Comparison of ENCODE assay signal across 1 cellular context in genomic region chr17:42451270-42451669, GRCh38. TPM values are rescaled to one million over a fixed set of nuclear protein-coding genes. Genes with fewer than 3 reads are reported as not detected.
"Had no signal": no experiment of that assay in that cellular context is flagged by ENCODE, and none has a peak within 500 bp of the region (broad histone marks: within the 10 kb centered on the region; RNA-seq: fewer than 3 reads in every experiment).

No MANE protein-coding gene starts in this region.

RNA-seq across cellular contexts. Expression of gene CAVIN1, which starts 28.2 kb away (rescaled TPM):
- polyA plus RNA-seq: immature natural killer cell had no signal
